ENCODE assay signal across 1 cellular context in the genomic region with DNA sequence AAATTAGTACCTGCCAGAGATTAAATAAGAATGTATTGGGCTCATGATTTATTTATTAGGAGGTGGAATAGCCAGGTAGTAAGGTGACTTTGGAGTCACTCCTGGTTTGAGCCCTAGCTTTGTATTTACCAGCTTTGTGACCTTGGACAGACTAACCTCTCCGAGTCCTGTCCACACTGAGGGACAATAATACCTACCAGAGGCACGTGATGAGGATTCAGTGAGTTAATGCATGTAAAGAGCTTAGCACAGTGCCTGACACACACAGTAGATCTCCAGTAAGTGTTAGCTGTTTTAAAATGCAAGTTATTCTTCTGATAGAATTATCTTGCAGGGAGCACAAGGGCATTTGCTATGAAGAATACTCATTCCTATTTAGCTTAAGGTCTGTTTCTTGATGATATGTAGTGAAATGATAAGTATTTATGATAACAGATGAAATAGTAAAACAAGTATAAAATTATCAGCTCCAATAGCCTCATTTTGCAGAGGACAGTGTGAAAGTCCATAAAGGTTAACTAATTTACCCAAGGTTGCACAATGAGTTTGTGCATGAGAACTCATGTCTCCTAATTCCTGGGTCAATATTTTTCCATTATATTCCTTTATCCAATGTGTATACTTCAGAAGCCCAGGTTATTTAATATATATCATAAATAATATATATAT.
A peak's percentile ranks its signal among the peaks of the same experiment; 100 is the strongest.
TF ChIP-seq lines count a peak whose summit lies in the region.

No MANE protein-coding gene starts in this region.

TF ChIP-seq in HepG2, 621 proteins besides CTCF, POLR2A, EP300 and RAD21 (continued from another document and continues in another):
- TF ChIP-seq, protein P1, sequence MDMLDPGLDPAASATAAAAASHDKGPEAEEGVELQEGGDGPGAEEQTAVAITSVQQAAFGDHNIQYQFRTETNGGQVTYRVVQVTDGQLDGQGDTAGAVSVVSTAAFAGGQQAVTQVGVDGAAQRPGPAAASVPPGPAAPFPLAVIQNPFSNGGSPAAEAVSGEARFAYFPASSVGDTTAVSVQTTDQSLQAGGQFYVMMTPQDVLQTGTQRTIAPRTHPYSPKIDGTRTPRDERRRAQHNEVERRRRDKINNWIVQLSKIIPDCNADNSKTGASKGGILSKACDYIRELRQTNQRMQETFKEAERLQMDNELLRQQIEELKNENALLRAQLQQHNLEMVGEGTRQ (IDR thresholded peaks at IDR 0.05; ENCODE audit: low read depth, low read length): no peak
- TF ChIP-seq, protein P1 (CRISPR knock-in tag; IDR thresholded peaks at IDR 0.05; ENCODE audit: borderline replicate concordance): peak; percentile 77; the same call in 1 of the 2 replicates
- no peak for TF ChIP-seq EED (CRISPR knock-in tag; IDR thresholded peaks at IDR 0.05)
- TF ChIP-seq, protein P2, sequence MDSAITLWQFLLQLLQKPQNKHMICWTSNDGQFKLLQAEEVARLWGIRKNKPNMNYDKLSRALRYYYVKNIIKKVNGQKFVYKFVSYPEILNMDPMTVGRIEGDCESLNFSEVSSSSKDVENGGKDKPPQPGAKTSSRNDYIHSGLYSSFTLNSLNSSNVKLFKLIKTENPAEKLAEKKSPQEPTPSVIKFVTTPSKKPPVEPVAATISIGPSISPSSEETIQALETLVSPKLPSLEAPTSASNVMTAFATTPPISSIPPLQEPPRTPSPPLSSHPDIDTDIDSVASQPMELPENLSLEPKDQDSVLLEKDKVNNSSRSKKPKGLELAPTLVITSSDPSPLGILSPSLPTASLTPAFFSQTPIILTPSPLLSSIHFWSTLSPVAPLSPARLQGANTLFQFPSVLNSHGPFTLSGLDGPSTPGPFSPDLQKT (CRISPR knock-in tag; IDR thresholded peaks at IDR 0.05; ENCODE audit: borderline replicate concordance): no peak
- TF ChIP-seq RBM39 (IDR thresholded peaks at IDR 0.05; ENCODE audit: low read depth, low read length, poor library complexity, severe bottlenecking): no peak
- no peak for TF ChIP-seq ARID2 (CRISPR knock-in tag; IDR thresholded peaks at IDR 0.05; ENCODE audit: borderline replicate concordance)
- peak; percentile 35; the same call in 1 of the 2 replicates for TF ChIP-seq IRF2 (CRISPR knock-in tag; IDR thresholded peaks at IDR 0.05)
- TF ChIP-seq, protein P3, sequence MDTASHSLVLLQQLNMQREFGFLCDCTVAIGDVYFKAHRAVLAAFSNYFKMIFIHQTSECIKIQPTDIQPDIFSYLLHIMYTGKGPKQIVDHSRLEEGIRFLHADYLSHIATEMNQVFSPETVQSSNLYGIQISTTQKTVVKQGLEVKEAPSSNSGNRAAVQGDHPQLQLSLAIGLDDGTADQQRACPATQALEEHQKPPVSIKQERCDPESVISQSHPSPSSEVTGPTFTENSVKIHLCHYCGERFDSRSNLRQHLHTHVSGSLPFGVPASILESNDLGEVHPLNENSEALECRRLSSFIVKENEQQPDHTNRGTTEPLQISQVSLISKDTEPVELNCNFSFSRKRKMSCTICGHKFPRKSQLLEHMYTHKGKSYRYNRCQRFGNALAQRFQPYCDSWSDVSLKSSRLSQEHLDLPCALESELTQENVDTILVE (CRISPR knock-in tag; IDR thresholded peaks at IDR 0.05): no peak
- TF ChIP-seq HIVEP1 (CRISPR knock-in tag; IDR thresholded peaks at IDR 0.05): no peak
- TF ChIP-seq, protein P4, sequence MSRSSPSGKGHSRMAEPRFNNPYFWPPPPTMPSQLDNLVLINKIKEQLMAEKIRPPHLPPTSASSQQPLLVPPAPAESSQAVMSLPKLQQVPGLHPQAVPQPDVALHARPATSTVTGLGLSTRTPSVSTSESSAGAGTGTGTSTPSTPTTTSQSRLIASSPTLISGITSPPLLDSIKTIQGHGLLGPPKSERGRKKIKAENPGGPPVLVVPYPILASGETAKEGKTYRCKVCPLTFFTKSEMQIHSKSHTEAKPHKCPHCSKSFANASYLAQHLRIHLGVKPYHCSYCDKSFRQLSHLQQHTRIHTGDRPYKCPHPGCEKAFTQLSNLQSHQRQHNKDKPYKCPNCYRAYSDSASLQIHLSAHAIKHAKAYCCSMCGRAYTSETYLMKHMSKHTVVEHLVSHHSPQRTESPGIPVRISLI (CRISPR knock-in tag; IDR thresholded peaks at IDR 0.05; ENCODE audit: borderline replicate concordance): no peak
- no peak for TF ChIP-seq FIP1L1 (IDR thresholded peaks at IDR 0.05; ENCODE audit: borderline replicate concordance, insufficient read depth, low read depth, low read length)
- TF ChIP-seq GABPA (IDR thresholded peaks at IDR 0.05; ENCODE audit: low read depth, low read length): no peak
- TF ChIP-seq GABPA (CRISPR knock-in tag; IDR thresholded peaks at IDR 0.05; ENCODE audit: low read depth): peak; percentile 10; the same call in 1 of the 2 replicates
- TF ChIP-seq SOX6 (IDR thresholded peaks at IDR 0.05): no peak
- peak; percentile 91 for TF ChIP-seq SOX6 (CRISPR knock-in tag; IDR thresholded peaks at IDR 0.05)
- no peak for TF ChIP-seq ZNF616 (CRISPR knock-in tag; IDR thresholded peaks at IDR 0.05; ENCODE audit: low read depth)
- TF ChIP-seq, protein P5, sequence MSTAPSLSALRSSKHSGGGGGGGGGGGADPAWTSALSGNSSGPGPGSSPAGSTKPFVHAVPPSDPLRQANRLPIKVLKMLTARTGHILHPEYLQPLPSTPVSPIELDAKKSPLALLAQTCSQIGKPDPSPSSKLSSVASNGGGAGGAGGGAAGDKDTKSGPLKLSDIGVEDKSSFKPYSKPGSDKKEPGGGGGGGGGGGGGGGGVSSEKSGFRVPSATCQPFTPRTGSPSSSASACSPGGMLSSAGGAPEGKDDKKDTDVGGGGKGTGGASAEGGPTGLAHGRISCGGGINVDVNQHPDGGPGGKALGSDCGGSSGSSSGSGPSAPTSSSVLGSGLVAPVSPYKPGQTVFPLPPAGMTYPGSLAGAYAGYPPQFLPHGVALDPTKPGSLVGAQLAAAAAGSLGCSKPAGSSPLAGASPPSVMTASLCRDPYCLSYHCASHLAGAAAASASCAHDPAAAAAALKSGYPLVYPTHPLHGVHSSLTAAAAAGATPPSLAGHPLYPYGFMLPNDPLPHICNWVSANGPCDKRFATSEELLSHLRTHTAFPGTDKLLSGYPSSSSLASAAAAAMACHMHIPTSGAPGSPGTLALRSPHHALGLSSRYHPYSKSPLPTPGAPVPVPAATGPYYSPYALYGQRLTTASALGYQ (CRISPR knock-in tag; IDR thresholded peaks at IDR 0.05): no peak
- no peak for TF ChIP-seq ZBTB7B (CRISPR knock-in tag; IDR thresholded peaks at IDR 0.05)
- TF ChIP-seq ZSCAN29 (CRISPR knock-in tag; conservative IDR thresholded peaks at IDR 0.05): 0 out of 2 replicates have a peak, but pooled peaks have one; percentile 30
- TF ChIP-seq, protein P6, sequence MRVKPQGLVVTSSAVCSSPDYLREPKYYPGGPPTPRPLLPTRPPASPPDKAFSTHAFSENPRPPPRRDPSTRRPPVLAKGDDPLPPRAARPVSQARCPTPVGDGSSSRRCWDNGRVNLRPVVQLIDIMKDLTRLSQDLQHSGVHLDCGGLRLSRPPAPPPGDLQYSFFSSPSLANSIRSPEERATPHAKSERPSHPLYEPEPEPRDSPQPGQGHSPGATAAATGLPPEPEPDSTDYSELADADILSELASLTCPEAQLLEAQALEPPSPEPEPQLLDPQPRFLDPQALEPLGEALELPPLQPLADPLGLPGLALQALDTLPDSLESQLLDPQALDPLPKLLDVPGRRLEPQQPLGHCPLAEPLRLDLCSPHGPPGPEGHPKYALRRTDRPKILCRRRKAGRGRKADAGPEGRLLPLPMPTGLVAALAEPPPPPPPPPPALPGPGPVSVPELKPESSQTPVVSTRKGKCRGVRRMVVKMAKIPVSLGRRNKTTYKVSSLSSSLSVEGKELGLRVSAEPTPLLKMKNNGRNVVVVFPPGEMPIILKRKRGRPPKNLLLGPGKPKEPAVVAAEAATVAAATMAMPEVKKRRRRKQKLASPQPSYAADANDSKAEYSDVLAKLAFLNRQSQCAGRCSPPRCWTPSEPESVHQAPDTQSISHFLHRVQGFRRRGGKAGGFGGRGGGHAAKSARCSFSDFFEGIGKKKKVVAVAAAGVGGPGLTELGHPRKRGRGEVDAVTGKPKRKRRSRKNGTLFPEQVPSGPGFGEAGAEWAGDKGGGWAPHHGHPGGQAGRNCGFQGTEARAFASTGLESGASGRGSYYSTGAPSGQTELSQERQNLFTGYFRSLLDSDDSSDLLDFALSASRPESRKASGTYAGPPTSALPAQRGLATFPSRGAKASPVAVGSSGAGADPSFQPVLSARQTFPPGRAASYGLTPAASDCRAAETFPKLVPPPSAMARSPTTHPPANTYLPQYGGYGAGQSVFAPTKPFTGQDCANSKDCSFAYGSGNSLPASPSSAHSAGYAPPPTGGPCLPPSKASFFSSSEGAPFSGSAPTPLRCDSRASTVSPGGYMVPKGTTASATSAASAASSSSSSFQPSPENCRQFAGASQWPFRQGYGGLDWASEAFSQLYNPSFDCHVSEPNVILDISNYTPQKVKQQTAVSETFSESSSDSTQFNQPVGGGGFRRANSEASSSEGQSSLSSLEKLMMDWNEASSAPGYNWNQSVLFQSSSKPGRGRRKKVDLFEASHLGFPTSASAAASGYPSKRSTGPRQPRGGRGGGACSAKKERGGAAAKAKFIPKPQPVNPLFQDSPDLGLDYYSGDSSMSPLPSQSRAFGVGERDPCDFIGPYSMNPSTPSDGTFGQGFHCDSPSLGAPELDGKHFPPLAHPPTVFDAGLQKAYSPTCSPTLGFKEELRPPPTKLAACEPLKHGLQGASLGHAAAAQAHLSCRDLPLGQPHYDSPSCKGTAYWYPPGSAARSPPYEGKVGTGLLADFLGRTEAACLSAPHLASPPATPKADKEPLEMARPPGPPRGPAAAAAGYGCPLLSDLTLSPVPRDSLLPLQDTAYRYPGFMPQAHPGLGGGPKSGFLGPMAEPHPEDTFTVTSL (CRISPR knock-in tag; IDR thresholded peaks at IDR 0.05; ENCODE audit: borderline replicate concordance): peak; percentile 68; the same call in 1 of the 2 replicates
- TF ChIP-seq, protein P7, sequence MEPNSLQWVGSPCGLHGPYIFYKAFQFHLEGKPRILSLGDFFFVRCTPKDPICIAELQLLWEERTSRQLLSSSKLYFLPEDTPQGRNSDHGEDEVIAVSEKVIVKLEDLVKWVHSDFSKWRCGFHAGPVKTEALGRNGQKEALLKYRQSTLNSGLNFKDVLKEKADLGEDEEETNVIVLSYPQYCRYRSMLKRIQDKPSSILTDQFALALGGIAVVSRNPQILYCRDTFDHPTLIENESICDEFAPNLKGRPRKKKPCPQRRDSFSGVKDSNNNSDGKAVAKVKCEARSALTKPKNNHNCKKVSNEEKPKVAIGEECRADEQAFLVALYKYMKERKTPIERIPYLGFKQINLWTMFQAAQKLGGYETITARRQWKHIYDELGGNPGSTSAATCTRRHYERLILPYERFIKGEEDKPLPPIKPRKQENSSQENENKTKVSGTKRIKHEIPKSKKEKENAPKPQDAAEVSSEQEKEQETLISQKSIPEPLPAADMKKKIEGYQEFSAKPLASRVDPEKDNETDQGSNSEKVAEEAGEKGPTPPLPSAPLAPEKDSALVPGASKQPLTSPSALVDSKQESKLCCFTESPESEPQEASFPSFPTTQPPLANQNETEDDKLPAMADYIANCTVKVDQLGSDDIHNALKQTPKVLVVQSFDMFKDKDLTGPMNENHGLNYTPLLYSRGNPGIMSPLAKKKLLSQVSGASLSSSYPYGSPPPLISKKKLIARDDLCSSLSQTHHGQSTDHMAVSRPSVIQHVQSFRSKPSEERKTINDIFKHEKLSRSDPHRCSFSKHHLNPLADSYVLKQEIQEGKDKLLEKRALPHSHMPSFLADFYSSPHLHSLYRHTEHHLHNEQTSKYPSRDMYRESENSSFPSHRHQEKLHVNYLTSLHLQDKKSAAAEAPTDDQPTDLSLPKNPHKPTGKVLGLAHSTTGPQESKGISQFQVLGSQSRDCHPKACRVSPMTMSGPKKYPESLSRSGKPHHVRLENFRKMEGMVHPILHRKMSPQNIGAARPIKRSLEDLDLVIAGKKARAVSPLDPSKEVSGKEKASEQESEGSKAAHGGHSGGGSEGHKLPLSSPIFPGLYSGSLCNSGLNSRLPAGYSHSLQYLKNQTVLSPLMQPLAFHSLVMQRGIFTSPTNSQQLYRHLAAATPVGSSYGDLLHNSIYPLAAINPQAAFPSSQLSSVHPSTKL (CRISPR knock-in tag; IDR thresholded peaks at IDR 0.05): peak; percentile 71
- TF ChIP-seq, protein P8, sequence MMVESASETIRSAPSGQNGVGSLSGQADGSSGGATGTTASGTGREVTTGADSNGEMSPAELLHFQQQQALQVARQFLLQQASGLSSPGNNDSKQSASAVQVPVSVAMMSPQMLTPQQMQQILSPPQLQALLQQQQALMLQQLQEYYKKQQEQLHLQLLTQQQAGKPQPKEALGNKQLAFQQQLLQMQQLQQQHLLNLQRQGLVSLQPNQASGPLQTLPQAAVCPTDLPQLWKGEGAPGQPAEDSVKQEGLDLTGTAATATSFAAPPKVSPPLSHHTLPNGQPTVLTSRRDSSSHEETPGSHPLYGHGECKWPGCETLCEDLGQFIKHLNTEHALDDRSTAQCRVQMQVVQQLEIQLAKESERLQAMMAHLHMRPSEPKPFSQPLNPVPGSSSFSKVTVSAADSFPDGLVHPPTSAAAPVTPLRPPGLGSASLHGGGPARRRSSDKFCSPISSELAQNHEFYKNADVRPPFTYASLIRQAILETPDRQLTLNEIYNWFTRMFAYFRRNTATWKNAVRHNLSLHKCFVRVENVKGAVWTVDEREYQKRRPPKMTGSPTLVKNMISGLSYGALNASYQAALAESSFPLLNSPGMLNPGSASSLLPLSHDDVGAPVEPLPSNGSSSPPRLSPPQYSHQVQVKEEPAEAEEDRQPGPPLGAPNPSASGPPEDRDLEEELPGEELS (CRISPR knock-in tag; IDR thresholded peaks at IDR 0.05): peak; percentile 55
- TF ChIP-seq, protein P9, sequence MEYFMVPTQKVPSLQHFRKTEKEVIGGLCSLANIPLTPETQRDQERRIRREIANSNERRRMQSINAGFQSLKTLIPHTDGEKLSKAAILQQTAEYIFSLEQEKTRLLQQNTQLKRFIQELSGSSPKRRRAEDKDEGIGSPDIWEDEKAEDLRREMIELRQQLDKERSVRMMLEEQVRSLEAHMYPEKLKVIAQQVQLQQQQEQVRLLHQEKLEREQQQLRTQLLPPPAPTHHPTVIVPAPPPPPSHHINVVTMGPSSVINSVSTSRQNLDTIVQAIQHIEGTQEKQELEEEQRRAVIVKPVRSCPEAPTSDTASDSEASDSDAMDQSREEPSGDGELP (IDR thresholded peaks at IDR 0.05; ENCODE audit: borderline replicate concordance, low read depth): no peak
- no peak for TF ChIP-seq SKI (IDR thresholded peaks at IDR 0.05; ENCODE audit: partially characterized antibody)
- TF ChIP-seq ZKSCAN8 (CRISPR knock-in tag; IDR thresholded peaks at IDR 0.05; ENCODE audit: borderline replicate concordance): peak; percentile 45; the same call in 1 of the 2 replicates
- TF ChIP-seq, protein P10, sequence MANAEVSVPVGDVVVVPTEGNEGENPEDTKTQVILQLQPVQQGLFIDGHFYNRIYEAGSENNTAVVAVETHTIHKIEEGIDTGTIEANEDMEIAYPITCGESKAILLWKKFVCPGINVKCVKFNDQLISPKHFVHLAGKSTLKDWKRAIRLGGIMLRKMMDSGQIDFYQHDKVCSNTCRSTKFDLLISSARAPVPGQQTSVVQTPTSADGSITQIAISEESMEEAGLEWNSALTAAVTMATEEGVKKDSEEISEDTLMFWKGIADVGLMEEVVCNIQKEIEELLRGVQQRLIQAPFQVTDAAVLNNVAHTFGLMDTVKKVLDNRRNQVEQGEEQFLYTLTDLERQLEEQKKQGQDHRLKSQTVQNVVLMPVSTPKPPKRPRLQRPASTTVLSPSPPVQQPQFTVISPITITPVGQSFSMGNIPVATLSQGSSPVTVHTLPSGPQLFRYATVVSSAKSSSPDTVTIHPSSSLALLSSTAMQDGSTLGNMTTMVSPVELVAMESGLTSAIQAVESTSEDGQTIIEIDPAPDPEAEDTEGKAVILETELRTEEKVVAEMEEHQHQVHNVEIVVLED (CRISPR knock-in tag; IDR thresholded peaks at IDR 0.05; ENCODE audit: borderline replicate concordance): no peak
- no peak for TF ChIP-seq MATR3 (CRISPR knock-in tag; IDR thresholded peaks at IDR 0.05)
